ENCODE assay signal across 13 cellular contexts in the genomic region with DNA sequence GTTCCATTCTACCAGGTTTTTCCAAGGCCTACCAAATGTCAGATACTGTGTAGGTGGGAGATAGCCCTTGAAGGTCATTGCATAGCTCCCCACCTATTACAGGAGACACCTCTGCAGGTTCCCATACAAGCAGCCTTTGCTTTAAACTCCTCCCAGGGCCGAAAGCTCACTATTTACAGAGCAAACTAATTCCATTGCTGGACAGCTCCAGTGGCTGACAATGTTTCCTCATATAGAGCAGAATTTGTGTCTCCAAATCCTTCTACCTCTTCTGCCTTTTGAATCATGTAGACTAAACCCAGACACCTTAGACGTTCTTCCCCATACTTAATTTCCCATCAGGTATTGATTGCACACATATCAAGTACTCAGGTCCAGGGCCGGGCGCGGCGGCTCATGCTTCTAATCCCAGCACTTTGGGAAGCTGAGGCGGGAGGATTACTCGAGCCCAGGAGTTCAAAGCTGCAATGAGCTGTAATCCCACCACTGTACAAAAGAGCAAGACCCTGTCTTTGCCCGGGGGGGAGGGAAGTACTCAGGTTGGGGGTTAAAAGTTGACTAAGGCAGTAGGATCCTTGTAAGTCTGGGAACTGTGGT. TPM values are rescaled to one million over a fixed set of nuclear protein-coding genes. Genes with fewer than 3 reads are reported as not detected.
DNase-seq lines count a peak whose midpoint lies in the region; ATAC-seq and TF ChIP-seq lines count a peak whose summit lies in the region.
"Had no signal": no experiment of that assay in that cellular context is flagged by ENCODE, and none has a peak within 500 bp of the region (broad histone marks: within the 10 kb centered on the region; RNA-seq: fewer than 3 reads in every experiment).

No MANE protein-coding gene starts in this region.

- H3K4me3 ChIP-seq in esophagus muscularis mucosa: no peak overlapping the region
- H3K4me3 ChIP-seq: BLaER1 treated with 17β-estradiol and CSF1 and Interleukin-3, amounts not matched to agents 10 nM and 100 nM; right lobe of liver had no signal

- no peak for TF ChIP-seq EP300 in esophagus muscularis mucosa (IDR thresholded peaks at IDR 0.05)

- H3K27ac ChIP-seq in esophagus muscularis mucosa (replicated peaks in 1 of 4): no peak overlapping the region
- H3K27ac ChIP-seq: ascending aorta; BLaER1 treated with 17β-estradiol and CSF1 and Interleukin-3, amounts not matched to agents 10 nM and 100 nM; right lobe of liver had no signal

- H3K36me3 ChIP-seq in esophagus muscularis mucosa: no peaks in the 10 kb centered on the region
- H3K36me3 ChIP-seq: ascending aorta; BLaER1 treated with 17β-estradiol and CSF1 and Interleukin-3, amounts not matched to agents 10 nM and 100 nM; right lobe of liver had no signal

- no peak for TF ChIP-seq CTCF in WTC11 (IDR thresholded peaks at IDR 0.05)
- no peak for TF ChIP-seq CTCF in esophagus muscularis mucosa (IDR thresholded peaks at IDR 0.05)

- intact Hi-C loops in activated naive CD4-positive, alpha-beta T cell treated with anti-CD3 and anti-CD28 coated beads for 36 hours (cut with micrococcal nuclease): no loop called here
- intact Hi-C loops in esophagus muscularis mucosa (cut with DNase I): no loop called here

- peak overlapping the region; percentile 58 for H3K4me3 Mint-ChIP-seq in activated naive CD4-positive, alpha-beta T cell treated with anti-CD3 and anti-CD28 coated beads for 36 hours
- peak overlapping the region; percentile 46 for H3K4me3 Mint-ChIP-seq in WTC11
- H3K4me3 Mint-ChIP-seq in stimulated activated effector memory CD8-positive, alpha-beta T cell treated with anti-CD3 and anti-CD28 coated beads, Interleukin-12 subunit alpha, Interleukin-12 subunit beta, amount 100 ng/mL, for 72 hours: peak overlapping the region; percentile 5

- H3K27me3 ChIP-seq in esophagus muscularis mucosa: peaks cover 0 to 24% (median 3%) of the 10 kb centered on the region in 4 donors
- H3K27me3 ChIP-seq: ascending aorta; BLaER1 treated with 17β-estradiol and CSF1 and Interleukin-3, amounts not matched to agents 10 nM and 100 nM had no signal

- H3K36me3 Mint-ChIP-seq in activated naive CD4-positive, alpha-beta T cell treated with anti-CD3 and anti-CD28 coated beads for 36 hours (ENCODE audit: low read depth): peaks cover 3% of the 10 kb centered on the region
- H3K36me3 Mint-ChIP-seq in WTC11: no peaks in the 10 kb centered on the region
- no peaks in the 10 kb centered on the region for H3K36me3 Mint-ChIP-seq in stimulated activated effector memory CD8-positive, alpha-beta T cell treated with anti-CD3 and anti-CD28 coated beads, Interleukin-12 subunit alpha, Interleukin-12 subunit beta, amount 100 ng/mL, for 72 hours

- ATAC-seq in WTC11: no peak
- no peak for ATAC-seq in stimulated activated effector memory CD8-positive, alpha-beta T cell treated with anti-CD3 and anti-CD28 coated beads, Interleukin-12 subunit alpha, Interleukin-12 subunit beta, amount 100 ng/mL, for 72 hours

- POLR2A ChIA-PET in WTC11 (lab: Charles Lee): no interaction called here

- peaks cover 28% of the 10 kb centered on the region for H3K27me3 Mint-ChIP-seq in activated naive CD4-positive, alpha-beta T cell treated with anti-CD3 and anti-CD28 coated beads for 36 hours (ENCODE audit: low read depth)
- peaks cover 61% of the 10 kb centered on the region for H3K27me3 Mint-ChIP-seq in WTC11 (ENCODE audit: low read depth)

- H3K4me1 ChIP-seq in esophagus muscularis mucosa: peaks cover 17 to 25% (median 20%) of the 10 kb centered on the region in 4 donors
- H3K4me1 ChIP-seq: BLaER1 treated with 17β-estradiol and CSF1 and Interleukin-3, amounts not matched to agents 10 nM and 100 nM had no signal

- CTCF ChIA-PET in activated naive CD4-positive, alpha-beta T cell treated with anti-CD3 and anti-CD28 coated beads for 36 hours (lab: Charles Lee): no interaction called here
- CTCF ChIA-PET in WTC11 (lab: Charles Lee): no interaction called here

- WGBS in esophagus muscularis mucosa: 76% methylated on average over 9 of the region's 9 CpGs

- no peaks in the 10 kb centered on the region for H3K9me3 Mint-ChIP-seq in activated naive CD4-positive, alpha-beta T cell treated with anti-CD3 and anti-CD28 coated beads for 36 hours
- H3K9me3 Mint-ChIP-seq in WTC11: peaks cover 3% of the 10 kb centered on the region; the same call in 1 of the 2 replicates
- H3K9me3 Mint-ChIP-seq in stimulated activated effector memory CD8-positive, alpha-beta T cell treated with anti-CD3 and anti-CD28 coated beads, Interleukin-12 subunit alpha, Interleukin-12 subunit beta, amount 100 ng/mL, for 72 hours: no peaks in the 10 kb centered on the region

- H3K9me3 ChIP-seq in esophagus muscularis mucosa: peaks cover 0 to 5% (median 0%) of the 10 kb centered on the region in 4 donors
- H3K9me3 ChIP-seq: ascending aorta, right lobe of liver had no signal

- no peak overlapping the region for H3K27ac Mint-ChIP-seq in activated naive CD4-positive, alpha-beta T cell treated with anti-CD3 and anti-CD28 coated beads for 36 hours
- no peak overlapping the region for H3K27ac Mint-ChIP-seq in WTC11
- no peak overlapping the region for H3K27ac Mint-ChIP-seq in stimulated activated effector memory CD8-positive, alpha-beta T cell treated with anti-CD3 and anti-CD28 coated beads, Interleukin-12 subunit alpha, Interleukin-12 subunit beta, amount 100 ng/mL, for 72 hours

- peaks cover 16% of the 10 kb centered on the region for H3K4me1 Mint-ChIP-seq in activated naive CD4-positive, alpha-beta T cell treated with anti-CD3 and anti-CD28 coated beads for 36 hours (ENCODE audit: low read depth)
- peaks cover 9% of the 10 kb centered on the region for H3K4me1 Mint-ChIP-seq in WTC11
- H3K4me1 Mint-ChIP-seq in stimulated activated effector memory CD8-positive, alpha-beta T cell treated with anti-CD3 and anti-CD28 coated beads, Interleukin-12 subunit alpha, Interleukin-12 subunit beta, amount 100 ng/mL, for 72 hours: peaks cover 10% of the 10 kb centered on the region

- no peak for TF ChIP-seq POLR2A in esophagus muscularis mucosa (IDR thresholded peaks at IDR 0.05; ENCODE audit: low read depth)

- no peak for DNase-seq in activated naive CD4-positive, alpha-beta T cell treated with anti-CD3 and anti-CD28 coated beads for 36 hours
- no peak for DNase-seq in activated naive CD4-positive, alpha-beta T cell treated with anti-CD3 and anti-CD28 coated beads, Interleukin-2, amount 50 U/mL, for 16 hours
- no peak for DNase-seq in WTC11 (ENCODE audit: low spot score)
- DNase-seq in fibroblast of peridontal ligament (ENCODE audit: extremely low read depth): peak; percentile 12
- no peak for DNase-seq in stimulated activated effector memory CD8-positive, alpha-beta T cell treated with anti-CD3 and anti-CD28 coated beads, Interleukin-12 subunit alpha, Interleukin-12 subunit beta, amount 100 ng/mL, for 72 hours (ENCODE audit: low spot score in 2 of 2)
- DNase-seq in esophagus muscularis mucosa (ENCODE audit: extremely low spot score): no peak
- DNase-seq in stimulated activated naive CD4-positive, alpha-beta T cell treated with Interleukin-2 at 50 U/mL for 16 hours (lab: John Stamatoyannopoulos, UW): no peak
- DNase-seq in NCI-H2196 (lab: John Stamatoyannopoulos, UW; ENCODE audit: unreplicated experiment): no peak
- DNase-seq: left ventricle myocardium superior, NCI-H2029 treated with DMSO at 0.1 percent for 48 hours, right lobe of liver had no signal

TF ChIP-seq in WTC11, 78 proteins besides CTCF, POLR2A, EP300 and RAD21:
- no peak for TF ChIP-seq MAX (CRISPR knock-in tag; IDR thresholded peaks at IDR 0.05)

RNA-seq across cellular contexts. Expression of gene CNNM1, which starts 2.1 kb away (rescaled TPM):
- total RNA-seq in activated naive CD4-positive, alpha-beta T cell treated with anti-CD3 and anti-CD28 coated beads for 36 hours: 1 to 10 TPM in 1 of 2 experiments, under 1 TPM in 1; 0.81 to 1.0 TPM
- total RNA-seq in WTC11 (2021) (0.90 to 1.4 TPM (median 1.1 TPM) in 3 replicates), esophagus muscularis mucosa (1 to 10 TPM; 1.7 to 3.4 (median 2.7) TPM)
- total RNA-seq: ascending aorta had no signal

Comparison
In these comparisons a context has a peak if more than half of its experiments do, and no peak if none do; other contexts are left out.
1. H3K4me3 Mint-ChIP-seq: peak in every context shown above with its lines; median percentile 58 in activated naive CD4-positive, alpha-beta T cell treated with anti-CD3 and anti-CD28 coated beads for 36 hours; 46 in WTC11; 5 in stimulated activated effector memory CD8-positive, alpha-beta T cell treated with anti-CD3 and anti-CD28 coated beads, Interleukin-12 subunit alpha, Interleukin-12 subunit beta, amount 100 ng/mL, for 72 hours.